6 cellular contexts compared by ENCODE assay signal in genomic region chr6:30914854-30915590, GRCh38. TPM values are rescaled to one million over a fixed set of nuclear protein-coding genes. Genes with fewer than 3 reads are reported as not detected.
A peak's percentile ranks its signal among the peaks of the same experiment; 100 is the strongest.
DNase-seq lines count a peak whose midpoint lies in the region; ATAC-seq and TF ChIP-seq lines count a peak whose summit lies in the region.

No MANE protein-coding gene starts in this region.

- peaks cover 24% of the 10 kb centered on the region for H3K4me1 Mint-ChIP-seq in osteocyte (ENCODE audit: unreplicated experiment)

- H3K27ac ChIP-seq in caudate nucleus (ENCODE audit: low read depth, low read length): peak overlapping the region; percentile 94

- no peak for DNase-seq in LNCaP clone FGC (ENCODE audit: low read depth)
- DNase-seq in caudate nucleus (lab: John Stamatoyannopoulos, UW): peak in 17 of 61 donors; percentile 21 to 62 (median 37)
- no peak for DNase-seq in osteocyte (ENCODE audit: extremely low spot score, unreplicated experiment)
- no peak for DNase-seq in NCI-H1436 treated with DMSO at 0.1 percent for 48 hours (lab: John Stamatoyannopoulos, UW)

- no peaks in the 10 kb centered on the region for H3K27me3 Mint-ChIP-seq in osteocyte (ENCODE audit: unreplicated experiment)

- ATAC-seq in GM19395 (IDR thresholded peaks at IDR 0.05; ENCODE audit: unreplicated experiment) (no peak), GM21381 (IDR thresholded peaks at IDR 0.05; ENCODE audit: unreplicated experiment) (no peak)

- peak overlapping the region; percentile 58 for H3K4me3 ChIP-seq in LNCaP clone FGC (ENCODE audit: low read depth, low read length)

- H3K9me3 Mint-ChIP-seq in osteocyte (ENCODE audit: unreplicated experiment): no peaks in the 10 kb centered on the region

- TF ChIP-seq CTCF in LNCaP clone FGC (IDR thresholded peaks at IDR 0.05; ENCODE audit: control insufficient read depth, extremely low read depth, insufficient read depth): no peak
- TF ChIP-seq CTCF in osteocyte (IDR thresholded peaks at IDR 0.05): no peak

- peak overlapping the region; percentile 91 for H3K27ac Mint-ChIP-seq in osteocyte (ENCODE audit: unreplicated experiment)

- H3K36me3 Mint-ChIP-seq in osteocyte (ENCODE audit: unreplicated experiment): peaks cover 24% of the 10 kb centered on the region

- H3K4me3 Mint-ChIP-seq in osteocyte (ENCODE audit: unreplicated experiment): peak overlapping the region; percentile 90

RNA-seq across cellular contexts. Expression of gene VARS2, which starts 1.0 kb away (rescaled TPM):
- total RNA-seq in osteocyte: 44.0 and 46.4 TPM in 2 replicates

RNA-seq across cellular contexts. Expression of gene GTF2H4, which starts 7.0 kb away (rescaled TPM):
- 35.5 and 39.3 TPM in 2 replicates for total RNA-seq in osteocyte

RNA-seq across cellular contexts. Expression of gene SFTA2, which starts 16.9 kb away (rescaled TPM):
- not detected in 2 replicates for total RNA-seq in osteocyte

RNA-seq across cellular contexts. Expression of gene MUCL3, which starts 25.8 kb away (rescaled TPM):
- not detected in 2 replicates for total RNA-seq in osteocyte

RNA-seq across cellular contexts. Expression of gene DDR1, which starts 30.7 kb away (rescaled TPM):
- total RNA-seq in osteocyte: 130 and 146 TPM in 2 replicates
